Comparison of ENCODE assay signal across 16 cellular contexts in the genomic region with DNA sequence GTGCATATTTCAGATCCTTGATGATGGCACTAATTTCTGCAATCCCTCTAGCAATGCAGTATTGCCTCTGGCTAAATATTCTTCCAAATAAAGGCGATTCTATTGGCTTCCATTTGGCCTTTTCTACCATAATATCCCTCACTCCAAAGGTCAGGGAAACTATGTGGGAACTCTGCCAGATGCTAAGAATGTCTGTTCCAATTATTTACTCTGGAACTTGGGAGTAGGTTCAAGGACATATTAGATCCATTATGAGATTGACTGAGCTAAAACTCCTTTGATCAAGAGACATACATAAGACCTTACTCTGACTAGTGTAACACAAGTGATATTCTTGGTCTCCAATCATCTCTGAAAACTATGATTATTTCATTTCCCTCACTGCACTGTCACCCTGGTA.
"Had no signal": no experiment of that assay in that cellular context is flagged by ENCODE, and none has a peak within 500 bp of the region (broad histone marks: within the 10 kb centered on the region; RNA-seq: fewer than 3 reads in every experiment).

No MANE protein-coding gene starts in this region.

- H3K4me3 Mint-ChIP-seq: immature natural killer cell; naive thymus-derived CD8-positive, alpha-beta T cell; type B pancreatic cell had no signal

- H3K36me3 Mint-ChIP-seq: type B pancreatic cell had no signal

- DNase-seq: cerebellar nuclear complex; colonic mucosa; dermis blood vessel endothelial cell; erythroblast; immature natural killer cell; left cardiac atrium; mucosa of descending colon; naive thymus-derived CD8-positive, alpha-beta T cell; posterior cingulate gyrus; sigmoid colon; stimulated activated CD4-positive, alpha-beta T cell treated with anti-CD3 and anti-CD28 coated beads, Interleukin-12 subunit alpha, Interleukin-12 subunit beta, amount 100 ng/mL, for 4 hours; stimulated activated naive CD4-positive, alpha-beta T cell treated with Interleukin-2 at 50 U/mL for 16 hours; thyroid gland had no signal

- H3K4me3 ChIP-seq: colonic mucosa, mucosa of descending colon, sigmoid colon, skin epidermis, suprapubic skin, thyroid gland had no signal

- H3K4me1 Mint-ChIP-seq: immature natural killer cell; naive thymus-derived CD8-positive, alpha-beta T cell had no signal

- ATAC-seq: left cardiac atrium; mucosa of descending colon; naive thymus-derived CD8-positive, alpha-beta T cell had no signal

- H3K27me3 Mint-ChIP-seq: type B pancreatic cell had no signal

- H3K27ac Mint-ChIP-seq: immature natural killer cell; naive thymus-derived CD8-positive, alpha-beta T cell; type B pancreatic cell had no signal
